ENCODE assay signal across 1 cellular context in the genomic region with DNA sequence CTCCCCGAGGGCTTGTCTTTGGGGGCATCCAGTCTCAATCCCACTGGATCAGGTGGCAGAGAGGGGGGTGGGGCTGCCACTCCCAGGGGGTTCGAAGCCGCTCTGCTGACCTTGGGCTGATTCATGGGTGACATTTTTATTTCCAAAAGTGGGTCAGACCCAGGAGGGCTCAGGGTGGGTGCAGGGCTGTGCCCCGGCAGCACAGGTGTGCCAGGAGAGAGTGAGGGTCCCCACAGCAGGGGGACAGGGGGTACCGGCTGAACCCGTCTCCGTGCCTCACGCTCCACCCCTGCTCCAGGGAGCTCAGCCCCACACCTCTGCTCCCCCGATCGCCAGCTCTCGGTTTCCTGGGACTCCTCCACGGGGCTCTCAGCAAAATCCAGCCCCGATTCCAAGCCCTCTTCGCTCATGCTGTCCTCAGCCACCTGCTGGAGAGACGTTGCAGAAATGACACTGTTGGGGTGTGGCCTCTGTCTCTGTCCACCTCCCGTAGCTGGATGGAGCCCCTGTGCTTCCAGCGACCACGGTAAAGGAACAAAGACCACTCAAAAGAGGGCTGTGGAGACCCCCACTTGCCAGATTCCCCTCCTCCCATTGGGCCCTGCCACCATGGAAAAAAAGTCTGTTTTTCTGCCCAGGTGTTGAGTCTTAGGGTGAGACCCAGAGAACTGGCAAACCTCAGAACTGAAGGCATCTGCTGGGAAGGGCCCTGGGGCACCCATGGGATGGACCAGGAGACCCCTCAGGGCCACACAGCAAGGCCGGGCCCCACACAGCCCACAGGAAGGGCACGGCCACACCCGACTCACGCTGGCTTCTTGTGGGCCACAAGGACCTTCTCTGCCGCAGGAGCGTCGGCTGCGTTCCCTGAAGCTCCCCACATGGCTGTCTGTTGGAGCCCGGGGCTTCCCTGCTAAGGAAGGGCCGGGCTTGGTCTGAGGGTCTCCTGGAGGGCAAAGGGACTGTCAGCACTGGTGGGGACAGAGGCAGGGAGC.
TF ChIP-seq lines count a peak whose summit lies in the region.

No MANE protein-coding gene starts in this region.

TF ChIP-seq in K562, 482 proteins besides CTCF, POLR2A, EP300 and RAD21:
- TF ChIP-seq C11orf30 (IDR thresholded peaks at IDR 0.05; ENCODE audit: low read depth) (no peak), CREM (IDR thresholded peaks at IDR 0.05; ENCODE audit: low read depth) (peak; percentile 51), CREB1 (IDR thresholded peaks at IDR 0.05) (no peak), CREB1 (CRISPR knock-in tag; IDR thresholded peaks at IDR 0.05) (0 out of 2 replicates have a peak, but pooled peaks have one; percentile 29), POLR2AphosphoS5 (IDR thresholded peaks at IDR 0.05; ENCODE audit: control insufficient read depth, insufficient read depth, low read depth, low read length) (no peak), PYGO2 (tag; IDR thresholded peaks at IDR 0.05) (no peak)
- TF ChIP-seq, protein P1, sequence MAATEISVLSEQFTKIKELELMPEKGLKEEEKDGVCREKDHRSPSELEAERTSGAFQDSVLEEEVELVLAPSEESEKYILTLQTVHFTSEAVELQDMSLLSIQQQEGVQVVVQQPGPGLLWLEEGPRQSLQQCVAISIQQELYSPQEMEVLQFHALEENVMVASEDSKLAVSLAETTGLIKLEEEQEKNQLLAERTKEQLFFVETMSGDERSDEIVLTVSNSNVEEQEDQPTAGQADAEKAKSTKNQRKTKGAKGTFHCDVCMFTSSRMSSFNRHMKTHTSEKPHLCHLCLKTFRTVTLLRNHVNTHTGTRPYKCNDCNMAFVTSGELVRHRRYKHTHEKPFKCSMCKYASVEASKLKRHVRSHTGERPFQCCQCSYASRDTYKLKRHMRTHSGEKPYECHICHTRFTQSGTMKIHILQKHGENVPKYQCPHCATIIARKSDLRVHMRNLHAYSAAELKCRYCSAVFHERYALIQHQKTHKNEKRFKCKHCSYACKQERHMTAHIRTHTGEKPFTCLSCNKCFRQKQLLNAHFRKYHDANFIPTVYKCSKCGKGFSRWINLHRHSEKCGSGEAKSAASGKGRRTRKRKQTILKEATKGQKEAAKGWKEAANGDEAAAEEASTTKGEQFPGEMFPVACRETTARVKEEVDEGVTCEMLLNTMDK (IDR thresholded peaks at IDR 0.05; ENCODE audit: borderline replicate concordance, insufficient read depth, low read depth, low read length, poor library complexity, severe bottlenecking): peak; percentile 76
- TF ChIP-seq, protein P2, sequence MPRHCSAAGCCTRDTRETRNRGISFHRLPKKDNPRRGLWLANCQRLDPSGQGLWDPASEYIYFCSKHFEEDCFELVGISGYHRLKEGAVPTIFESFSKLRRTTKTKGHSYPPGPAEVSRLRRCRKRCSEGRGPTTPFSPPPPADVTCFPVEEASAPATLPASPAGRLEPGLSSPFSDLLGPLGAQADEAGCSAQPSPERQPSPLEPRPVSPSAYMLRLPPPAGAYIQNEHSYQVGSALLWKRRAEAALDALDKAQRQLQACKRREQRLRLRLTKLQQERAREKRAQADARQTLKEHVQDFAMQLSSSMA (CRISPR knock-in tag; IDR thresholded peaks at IDR 0.05): no peak
TF ChIP-seq in K562: peak in this region for 3.
